ENCODE assay signal across 1 cellular context in genomic region chr7:104967595-104967994, GRCh38.
TF ChIP-seq lines count a peak whose summit lies in the region.

No MANE protein-coding gene starts in this region.

TF ChIP-seq in SK-N-SH treated with all-trans-retinoic acid at 6 μM for 48 hours, 23 proteins besides CTCF, POLR2A, EP300 and RAD21 (continued from another document):
- no peak for TF ChIP-seq CSRNP3 (CRISPR knock-in tag; IDR thresholded peaks at IDR 0.05)
